8 cellular contexts compared by ENCODE assay signal in the genomic region with DNA sequence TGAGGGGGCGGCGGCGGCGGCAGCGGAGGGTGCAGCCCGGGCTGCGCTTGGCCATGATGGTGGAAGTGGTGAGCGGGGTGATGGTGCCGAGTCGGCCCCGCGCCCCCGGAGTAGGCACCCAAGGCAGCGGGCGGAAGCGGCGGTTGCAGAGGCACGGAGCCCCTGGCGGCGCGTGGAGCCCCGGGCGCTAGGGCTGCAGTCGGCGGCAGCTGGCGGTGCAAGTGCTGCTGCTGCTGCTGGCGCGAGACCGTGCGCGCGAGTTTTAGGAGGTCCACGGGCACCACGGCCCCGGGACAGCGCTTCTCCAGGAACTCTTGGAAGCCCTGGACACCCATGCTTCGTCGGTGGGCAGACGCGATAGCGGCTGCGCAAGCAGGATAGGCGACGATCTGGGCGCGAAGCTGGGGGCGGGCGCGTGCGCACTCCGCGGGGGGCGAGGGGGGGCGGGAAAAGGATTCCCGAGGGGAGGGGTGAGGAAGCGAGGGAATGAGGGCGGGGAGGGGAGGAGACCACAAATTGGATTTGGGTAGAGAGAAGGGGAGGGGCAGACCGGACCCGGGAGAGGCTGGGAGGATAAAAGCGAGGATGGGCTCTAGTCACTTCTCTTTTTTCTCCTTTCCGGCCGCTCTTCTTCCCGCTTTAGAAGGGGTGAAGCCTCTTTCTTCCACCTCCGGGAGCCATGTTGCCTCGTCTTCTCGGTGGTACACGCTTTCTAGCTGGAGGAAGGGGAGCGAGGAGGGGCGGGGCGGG. TPM values are rescaled to one million over a fixed set of nuclear protein-coding genes. Genes with fewer than 3 reads are reported as not detected.
DNase-seq lines count a peak whose midpoint lies in the region; ATAC-seq and TF ChIP-seq lines count a peak whose summit lies in the region.

Gene FAM120C, minus strand, starts transcription at position 391 of the 750 bp plus-strand sequence. Its CDS starts 56 bp downstream, at position 335.

- peak within 1 kb of the TSS; percentile 55; the same call in 1 of the 2 replicates for H2AFZ ChIP-seq in OCI-LY7 (ENCODE audit: low read length)

- H3K27ac Mint-ChIP-seq in CD8-positive, alpha-beta memory T cell: peak within 1 kb of the TSS; percentile 78 to 94 (median 90)

- peaks cover 48% of the 10 kb centered on the region for H3K79me2 ChIP-seq in OCI-LY7 (ENCODE audit: insufficient read depth, low read depth, low read length)

- intact Hi-C loops in OCI-LY7 (cut with micrococcal nuclease; ENCODE audit: unreplicated experiment): loop anchor here (1.0 to 5.0 kb wide), 2 partner anchors 139 to 349 kb away; partner anchors contain the start of genes GNL3L and PHF8

- peaks cover 21% of the 10 kb centered on the region for H4K20me1 ChIP-seq in OCI-LY7 (ENCODE audit: insufficient read depth, low read length)

- H3K36me3 Mint-ChIP-seq in CD8-positive, alpha-beta memory T cell: peaks cover 0 to 17% (median 0%) of the 10 kb centered on the region in 3 donors

- H3K9me3 Mint-ChIP-seq in CD8-positive, alpha-beta memory T cell: peaks cover 0 to 3% (median 0%) of the 10 kb centered on the region in 5 donors

- POLR2A ChIA-PET in CD8-positive, alpha-beta memory T cell (lab: Charles Lee): interaction anchor here (0.6 to 2.6 kb wide), 4 partner anchors 140 to 1306 kb away, joined by 3 to 15 read pairs (median 10); partner anchors contain the start of gene PHF8
- POLR2A ChIA-PET in OCI-LY7 (lab: Charles Lee): interaction anchor here (0.8 to 1.0 kb wide), 2 partner anchors 140 to 1187 kb away, joined by 3 to 6 read pairs; no protein-coding TSS in a partner anchor

- H3K9ac ChIP-seq in HUES6 (ENCODE audit: low read length): peak within 1 kb of the TSS; percentile 95

- H3K4me3 ChIP-seq in CD8-positive, alpha-beta memory T cell (ENCODE audit: low read length): peak within 1 kb of the TSS; percentile 49
- H3K4me3 ChIP-seq in HUES6 (ENCODE audit: low read depth, low read length) (peak within 1 kb of the TSS; percentile 94), OCI-LY7 (ENCODE audit: low read depth, low read length, poor library complexity, severe bottlenecking) (peak within 1 kb of the TSS; percentile 96)

- H3K27ac ChIP-seq in CD8-positive, alpha-beta memory T cell (ENCODE audit: low read depth, low read length): peak within 1 kb of the TSS; percentile 79
- H3K27ac ChIP-seq in HUES6 (ENCODE audit: low read depth, low read length) (peak within 1 kb of the TSS; percentile 95), OCI-LY7 (ENCODE audit: low read depth, low read length, poor library complexity, severe bottlenecking) (peak within 1 kb of the TSS; percentile 76), epithelial cell of prostate (peak within 1 kb of the TSS; percentile 88)

- TF ChIP-seq CTCF in OCI-LY7 (conservative IDR thresholded peaks at IDR 0.05; ENCODE audit: low read length): no peak

- peaks cover 0 to 8% of the 10 kb centered on the region in 2 donors for H3K27me3 Mint-ChIP-seq in CD8-positive, alpha-beta memory T cell

- H3K36me3 ChIP-seq in CD8-positive, alpha-beta memory T cell (ENCODE audit: insufficient read depth, low read length): no peaks in the 10 kb centered on the region
- no peaks in the 10 kb centered on the region for H3K36me3 ChIP-seq in HUES6 (ENCODE audit: control insufficient read depth, insufficient read depth, low read length)
- H3K36me3 ChIP-seq in OCI-LY7 (ENCODE audit: insufficient read depth, low read length): peaks cover 40% of the 10 kb centered on the region

- peaks cover 38% of the 10 kb centered on the region for H3K4me1 ChIP-seq in CD8-positive, alpha-beta memory T cell (ENCODE audit: insufficient read depth, low read length)
- H3K4me1 ChIP-seq in HUES6 (ENCODE audit: control insufficient read depth, insufficient read depth, low read length) (peaks cover 30% of the 10 kb centered on the region), OCI-LY7 (ENCODE audit: insufficient read depth, low read length, poor library complexity, severe bottlenecking) (peaks cover 28% of the 10 kb centered on the region)

- peak; percentile 35 for ATAC-seq in GM21360 (IDR thresholded peaks at IDR 0.05; ENCODE audit: unreplicated experiment)

- CTCF ChIA-PET in CD8-positive, alpha-beta memory T cell (lab: Charles Lee): no interaction called here
- CTCF ChIA-PET in OCI-LY7 (lab: Charles Lee; ENCODE audit: unreplicated experiment): interaction anchor here (0.7 kb wide), 1 partner anchor 625 kb away, joined by 4 read pairs; no protein-coding TSS in a partner anchor

- H3K4me3 Mint-ChIP-seq in CD8-positive, alpha-beta memory T cell: peak within 1 kb of the TSS; percentile 83 to 94 (median 86)

- peak within 1 kb of the TSS; percentile 96 for H3K4me2 ChIP-seq in OCI-LY7 (ENCODE audit: low read length)

- no peaks in the 10 kb centered on the region for H3K9me2 ChIP-seq in OCI-LY7 (ENCODE audit: insufficient read depth, low read length)

- peak; percentile 39 to 71 (median 64) for DNase-seq in CD8-positive, alpha-beta memory T cell
- DNase-seq in OCI-LY7 (ENCODE audit: low spot score) (peak; percentile 73), activated T-cell treated with anti-CD3 and anti-CD28 coated beads for 4 hours (peak; percentile 55), epithelial cell of prostate (ENCODE audit: low read depth, low spot score) (no peak), mucosa of gallbladder (ENCODE audit: low spot score) (peak; percentile 51)
- DNase-seq in stimulated activated CD8-positive, alpha-beta memory T cell treated with anti-CD3 and anti-CD28 coated beads, Interleukin-4, amount 100 ng/mL, for 1 hour (ENCODE audit: low read depth in 2 of 2, low spot score in 1 of 2): peak; percentile 7 to 37

- H3K9me3 ChIP-seq in CD8-positive, alpha-beta memory T cell (ENCODE audit: low read length): no peaks in the 10 kb centered on the region
- no peaks in the 10 kb centered on the region; the same call in 1 of the 2 replicates for H3K9me3 ChIP-seq in HUES6 (ENCODE audit: control insufficient read depth, insufficient read depth, low read depth, low read length)
- H3K9me3 ChIP-seq in OCI-LY7 (ENCODE audit: low read length): no peaks in the 10 kb centered on the region

- peaks cover 38 to 46% (median 41%) of the 10 kb centered on the region in 3 donors for H3K4me1 Mint-ChIP-seq in CD8-positive, alpha-beta memory T cell

- no TSS peak for BruUV-seq in OCI-LY7 (replicated peaks; lab: Mats Ljungman, UMichigan)

- no peaks in the 10 kb centered on the region for H3K27me3 ChIP-seq in CD8-positive, alpha-beta memory T cell (ENCODE audit: insufficient read depth, low read length, poor library complexity, severe bottlenecking)
- no peaks in the 10 kb centered on the region for H3K27me3 ChIP-seq in HUES6 (ENCODE audit: control insufficient read depth, insufficient read depth, low read length)

RNA-seq across cellular contexts. Expression of gene FAM120C, which starts in this region (rescaled TPM):
- total RNA-seq in CD8-positive, alpha-beta memory T cell: 1 to 10 TPM; 8.2 to 9.0 TPM
- 4.8 TPM for polyA plus RNA-seq in CD8-positive, alpha-beta memory T cell
- total RNA-seq in OCI-LY7 (2014; rRNA removed; shearing (Covaris generic)): 16.0 and 21.4 TPM in 2 replicates
- total RNA-seq in OCI-LY7 (2022): 22.2 and 29.0 TPM in 2 replicates
- total RNA-seq in mucosa of gallbladder: 12.3 TPM
